Comparison of ENCODE assay signal across 16 cellular contexts in genomic region chr20:2289475-2289874, GRCh38. TPM values are rescaled to one million over a fixed set of nuclear protein-coding genes. Genes with fewer than 3 reads are reported as not detected.
A peak's percentile ranks its signal among the peaks of the same experiment; 100 is the strongest.
DNase-seq lines count a peak whose midpoint lies in the region; TF ChIP-seq lines count a peak whose summit lies in the region.
"Had no signal": no experiment of that assay in that cellular context is flagged by ENCODE, and none has a peak within 500 bp of the region (broad histone marks: within the 10 kb centered on the region; RNA-seq: fewer than 3 reads in every experiment).

No MANE protein-coding gene starts in this region.

- intact Hi-C loops in spleen (cut with DNase I; ENCODE audit: low total_unique reads) = no loop called here

- no peaks in the 10 kb centered on the region for H3K36me3 ChIP-seq in spleen
- H3K36me3 ChIP-seq in SJCRH30 = no peaks in the 10 kb centered on the region

- H3K4me3 ChIP-seq in spleen (peak overlapping the region in 1 of 8 donors; percentile 54), SJCRH30 (no peak overlapping the region)

- H3K4me1 ChIP-seq in spleen (peaks cover 6 to 52% (median 18%) of the 10 kb centered on the region in 6 donors), SJCRH30 (no peaks in the 10 kb centered on the region)
- H3K4me1 ChIP-seq: parathyroid adenoma had no signal

- H3K27me3 ChIP-seq in spleen (replicated peaks in 1 of 7) = no peaks in the 10 kb centered on the region
- no peaks in the 10 kb centered on the region for H3K27me3 ChIP-seq in SJCRH30

- TF ChIP-seq CTCF in spleen (IDR thresholded peaks at IDR 0.05 in 8 of 11, conservative IDR thresholded peaks at IDR 0.05 in 3 of 11) = no peak

- no peak for TF ChIP-seq POLR2A in spleen (IDR thresholded peaks at IDR 0.05)

- H3K27ac ChIP-seq in epithelial cell of prostate (peak overlapping the region; percentile 74), spleen (peak overlapping the region in 7 of 8 donors; percentile 74 to 93 (median 89)), SJCRH30 (no peak overlapping the region)
- H3K27ac ChIP-seq: parathyroid adenoma had no signal

- peak; percentile 47 for DNase-seq in NOMO-1 treated with DMSO at 0.1 percent for 48 hours (lab: John Stamatoyannopoulos, UW; ENCODE audit: unreplicated experiment)
- DNase-seq in NOMO-1 treated with dmso at 0.1 percent for 144 hours (lab: John Stamatoyannopoulos, UW; ENCODE audit: unreplicated experiment) = no peak
- DNase-seq in MV-4-11 (lab: John Stamatoyannopoulos, UW) = peak; percentile 61
- DNase-seq in epithelial cell of prostate (ENCODE audit: low read depth, low spot score) = no peak
- DNase-seq in spleen = no peak
- DNase-seq in SJCRH30 = no peak
- DNase-seq in epidermal melanocyte (ENCODE audit: insufficient read length, low spot score) = no peak
- no peak for DNase-seq in DMS 273 treated with DMSO at 0.1 percent for 48 hours (lab: John Stamatoyannopoulos, UW)
- DNase-seq: activated CD4-positive, alpha-beta T cell treated with anti-CD3 and anti-CD28 coated beads, Interleukin-2, amount 50 U/mL, for 48 hours; activated naive CD8-positive, alpha-beta T cell treated with anti-CD3 and anti-CD28 coated beads, Interleukin-2, amount 10 ng/mL, durations not matched to agents 7 days and 5 days; H9; left colon; NCI-H510A treated with DMSO at 0.1 percent for 48 hours; stimulated activated CD4-positive, alpha-beta T cell treated with anti-CD3 and anti-CD28 coated beads, Interleukin-4, amount 100 ng/mL, for 24 hours had no signal

- H3K9me3 ChIP-seq in spleen (no peaks in the 10 kb centered on the region), SJCRH30 (replicated peaks) (no peaks in the 10 kb centered on the region)

- 20 to 39% (median 26%) methylated on average over 11 of the region's 11 CpGs for whole genome bisulfite sequencing in spleen, 5 donors

RNA-seq across cellular contexts. Expression of gene TGM3, which starts 6.3 kb away (rescaled TPM):
- under 1 TPM in 4 of 7 donors, not detected in 3; 0.40 to 0.57 (median 0.50) TPM for total RNA-seq in spleen
- polyA plus RNA-seq in spleen = under 1 TPM; 0.09 to 0.64 (median 0.33) TPM
- not detected in 2 replicates for total RNA-seq in SJCRH30 (2014; rRNA removed; shearing (Covaris generic))
- total RNA-seq: activated naive CD8-positive, alpha-beta T cell treated with anti-CD3 and anti-CD28 coated beads, Interleukin-2, amount 10 ng/mL, durations not matched to agents 7 days and 5 days; glomerular endothelial cell; H9 had no signal

Comparison
In these comparisons a context has a peak if more than half of its experiments do, and no peak if none do; other contexts are left out.
1. DNase-seq: peak in NOMO-1 treated with DMSO at 0.1 percent for 48 hours (single experiment) and MV-4-11 (single experiment); none in NOMO-1 treated with dmso at 0.1 percent for 144 hours (single experiment), epithelial cell of prostate (single experiment), spleen (single experiment), SJCRH30 (0 of 2), epidermal melanocyte (single experiment) and DMS 273 treated with DMSO at 0.1 percent for 48 hours (single experiment).